ENCODE assay signal across 19 cellular contexts in the genomic region with DNA sequence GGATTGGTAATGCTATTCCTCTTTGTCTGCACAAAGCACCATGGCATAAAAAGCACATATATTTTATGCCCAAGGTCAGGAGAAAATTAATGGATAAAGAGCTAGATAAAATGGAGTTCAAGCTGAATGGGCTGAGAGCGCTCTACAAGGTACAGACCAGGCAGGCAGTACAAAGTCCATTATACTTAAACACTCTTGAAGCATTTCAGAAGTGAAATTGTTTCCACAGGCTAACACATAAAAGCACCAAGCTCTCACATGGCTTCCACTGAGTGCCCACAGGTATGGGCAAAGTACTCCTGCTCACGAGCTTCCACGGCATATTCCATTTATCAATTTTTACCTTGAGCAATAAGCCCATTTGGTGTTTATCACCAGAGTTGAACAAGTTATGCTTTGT.
DNase-seq lines count a peak whose midpoint lies in the region; ATAC-seq and TF ChIP-seq lines count a peak whose summit lies in the region.
"Had no signal": no experiment of that assay in that cellular context is flagged by ENCODE, and none has a peak within 500 bp of the region (broad histone marks: within the 10 kb centered on the region; RNA-seq: fewer than 3 reads in every experiment).

No MANE protein-coding gene starts in this region.

- H3K4me3 Mint-ChIP-seq in nephron: no peak overlapping the region
- H3K4me3 Mint-ChIP-seq: B cell; CD8-positive, alpha-beta T cell had no signal

- no peaks in the 10 kb centered on the region for H3K27me3 Mint-ChIP-seq in nephron (ENCODE audit: low read depth)
- H3K27me3 Mint-ChIP-seq: B cell had no signal

- no peaks in the 10 kb centered on the region for H3K9me3 Mint-ChIP-seq in nephron
- H3K9me3 Mint-ChIP-seq: CD8-positive, alpha-beta T cell had no signal

- H3K27ac Mint-ChIP-seq in nephron: peak overlapping the region; percentile 74 to 89 (median 74)
- H3K27ac Mint-ChIP-seq: B cell; CD8-positive, alpha-beta T cell had no signal

- no peak for ATAC-seq in HG02970 (IDR thresholded peaks at IDR 0.05; ENCODE audit: low FRiP score, unreplicated experiment)
- ATAC-seq: CD8-positive, alpha-beta T cell; K562 had no signal

- H3K36me3 Mint-ChIP-seq in nephron (ENCODE audit: low read depth): peaks cover 6% of the 10 kb centered on the region
- H3K36me3 Mint-ChIP-seq: CD8-positive, alpha-beta T cell had no signal

- DNase-seq in NCI-H146 (lab: John Stamatoyannopoulos, UW): peak; percentile 58
- DNase-seq in NCI-H146 treated with DMSO at 0.1 percent for 48 hours (lab: John Stamatoyannopoulos, UW; ENCODE audit: unreplicated experiment): peak; percentile 57
- peak; percentile 97 for DNase-seq in NCI-H69 (lab: John Stamatoyannopoulos, UW)
- no peak for DNase-seq in HCEC 1CT
- no peak for DNase-seq in RKO (ENCODE audit: low spot score)
- DNase-seq in T-helper 1 cell: no peak
- DNase-seq: Caco-2; CD8-positive, alpha-beta T cell; MV-4-11; NCI-H1105; NCI-H1436 treated with DMSO at 0.1 percent for 48 hours; NCI-H2029 treated with DMSO at 0.1 percent for 48 hours; NCI-H2171; NCI-H524; SHP77 had no signal

- no peak for TF ChIP-seq CTCF in nephron (IDR thresholded peaks at IDR 0.05; ENCODE audit: unreplicated experiment in 3 of 3)

- peaks cover 27% of the 10 kb centered on the region for H3K4me1 Mint-ChIP-seq in nephron
- H3K4me1 Mint-ChIP-seq: B cell had no signal

Comparison
In these comparisons a context has a peak if more than half of its experiments do, and no peak if none do; other contexts are left out.
1. DNase-seq: peak in NCI-H146 (single experiment), NCI-H146 treated with DMSO at 0.1 percent for 48 hours (single experiment) and NCI-H69 (single experiment); none in HCEC 1CT (single experiment), RKO (single experiment) and T-helper 1 cell (0 of 5).